ENCODE assay signal across 8 cellular contexts in the genomic region with DNA sequence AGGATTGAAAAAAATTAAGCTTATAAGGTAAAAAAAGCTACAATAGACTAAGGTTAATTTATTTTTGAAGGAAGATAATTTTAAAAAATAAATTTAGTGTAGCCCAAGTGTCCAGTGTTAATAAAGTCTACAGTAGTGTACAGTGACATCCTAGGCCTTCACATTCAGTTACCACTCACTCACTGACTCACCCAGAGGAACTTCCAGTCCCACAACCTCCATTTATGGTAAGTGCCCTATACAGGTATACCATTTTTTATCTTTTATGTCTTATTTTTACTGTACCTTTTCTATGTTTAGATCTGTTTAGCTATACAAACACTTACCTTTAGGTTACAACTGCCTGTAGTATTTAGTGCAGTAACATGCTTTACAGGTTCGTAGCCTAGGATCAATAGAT.
"Had no signal": no experiment of that assay in that cellular context is flagged by ENCODE, and none has a peak within 500 bp of the region (broad histone marks: within the 10 kb centered on the region; RNA-seq: fewer than 3 reads in every experiment).

No MANE protein-coding gene starts in this region.

- H3K9me3 Mint-ChIP-seq: GM23338, HFFc6, IgD-negative memory B cell had no signal

- H2AFZ ChIP-seq: GM23338 had no signal

- FAIRE-seq: H1, HepG2 had no signal

- H3K4me1 Mint-ChIP-seq: GM23338, IgD-negative memory B cell had no signal

- H3K36me3 Mint-ChIP-seq: IgD-negative memory B cell had no signal

- DNase-seq: H9, HFFc6 had no signal

- H3K27ac ChIP-seq: HL-60 had no signal

- H3K4me2 ChIP-seq: GM23338 had no signal

- H3K4me3 ChIP-seq: GM23338 had no signal

- H3K27ac Mint-ChIP-seq: GM23338, H9, HFFc6, IgD-negative memory B cell had no signal

- ATAC-seq: GM23338, HCT116, HepG2 had no signal

- H3K4me3 Mint-ChIP-seq: GM23338, H9, HFFc6, IgD-negative memory B cell had no signal
